ENCODE assay signal across 21 cellular contexts in the genomic region with DNA sequence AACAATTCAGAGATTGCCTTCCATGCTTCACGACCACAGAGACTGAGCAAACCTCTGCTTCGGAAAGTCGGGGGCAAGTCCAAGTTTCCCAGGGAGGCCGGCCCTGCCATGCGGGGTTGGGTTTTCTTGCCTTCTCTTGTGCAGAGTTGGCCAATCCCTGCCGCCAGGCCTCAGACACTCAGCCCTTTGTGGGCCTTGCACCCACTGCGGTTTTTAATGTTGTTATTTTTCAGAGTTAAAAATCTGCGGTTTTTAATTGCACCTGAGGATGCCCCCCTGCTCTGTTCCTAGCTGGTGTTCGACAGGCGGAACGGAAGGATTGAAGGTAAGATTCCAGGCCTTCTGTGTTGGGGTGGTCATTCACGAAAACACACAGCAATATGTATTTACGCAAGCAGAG.
DNase-seq lines count a peak whose midpoint lies in the region; ATAC-seq and TF ChIP-seq lines count a peak whose summit lies in the region.
"Had no signal": no experiment of that assay in that cellular context is flagged by ENCODE, and none has a peak within 500 bp of the region (broad histone marks: within the 10 kb centered on the region; RNA-seq: fewer than 3 reads in every experiment).

No MANE protein-coding gene starts in this region.

- H3K79me2 ChIP-seq in neural progenitor cell (ENCODE audit: low read depth), result no peaks in the 10 kb centered on the region

- no peaks in the 10 kb centered on the region for H3K36me3 Mint-ChIP-seq in neural progenitor cell
- H3K36me3 Mint-ChIP-seq: CD14-positive monocyte had no signal

- TF ChIP-seq POLR2A in gastroesophageal sphincter (IDR thresholded peaks at IDR 0.05), result no peak

- H3K9me3 ChIP-seq in BLaER1 (no peaks in the 10 kb centered on the region), neural progenitor cell (ENCODE audit: low read depth) (no peaks in the 10 kb centered on the region), gastroesophageal sphincter (no peaks in the 10 kb centered on the region)
- H3K9me3 ChIP-seq: Peyer's patch, SJSA1 had no signal

- H3K4me2 ChIP-seq in BLaER1, result peak overlapping the region; percentile 21; the same call in 1 of the 2 replicates
- no peak overlapping the region for H3K4me2 ChIP-seq in neural progenitor cell

- H3K27me3 ChIP-seq in BLaER1, result no peaks in the 10 kb centered on the region
- no peaks in the 10 kb centered on the region for H3K27me3 ChIP-seq in H7 (ENCODE audit: control insufficient read depth, insufficient read depth, low read length)
- no peaks in the 10 kb centered on the region for H3K27me3 ChIP-seq in neural progenitor cell
- H3K27me3 ChIP-seq in gastroesophageal sphincter, result no peaks in the 10 kb centered on the region
- H3K27me3 ChIP-seq: Peyer's patch, SJSA1 had no signal

- H3K4me1 Mint-ChIP-seq in neural progenitor cell, result peaks cover 22% of the 10 kb centered on the region

- peak; percentile 61 for DNase-seq in H7
- DNase-seq in NCI-H2107 treated with DMSO at 0.1 percent for 48 hours (lab: John Stamatoyannopoulos, UW; ENCODE audit: unreplicated experiment), result peak; percentile 87
- no peak for DNase-seq in neural progenitor cell (ENCODE audit: low spot score)
- DNase-seq in NK-92 (lab: John Stamatoyannopoulos, UW; ENCODE audit: unreplicated experiment), result no peak
- DNase-seq in GM10248 (ENCODE audit: extremely low spot score), result no peak
- DNase-seq in cerebellum (ENCODE audit: low spot score), result no peak
- DNase-seq: AML-193, EL, GF-D8, IMR-90, Karpas-422, NCI-H1436 treated with DMSO at 0.1 percent for 48 hours, NCI-H2029 treated with DMSO at 0.1 percent for 48 hours, NCI-H2171 treated with DMSO at 0.1 percent for 48 hours, NCI-H524 treated with DMSO at 0.1 percent for 48 hours, NCI-H82, Peyer's patch had no signal

- peaks cover 9% of the 10 kb centered on the region for H3K27me3 Mint-ChIP-seq in neural progenitor cell (ENCODE audit: insufficient read depth, low read depth)

- no peak overlapping the region for H2AFZ ChIP-seq in neural progenitor cell (replicated peaks)

- peak overlapping the region; percentile 80 for H3K27ac Mint-ChIP-seq in neural progenitor cell
- H3K27ac Mint-ChIP-seq: CD14-positive monocyte had no signal

- no peak for TF ChIP-seq EP300 in gastroesophageal sphincter (IDR thresholded peaks at IDR 0.05)

- H3K9ac ChIP-seq in BLaER1 (no peak overlapping the region), neural progenitor cell (no peak overlapping the region)

- H3K36me3 ChIP-seq in BLaER1 (no peaks in the 10 kb centered on the region), H7 (replicated peaks; ENCODE audit: control insufficient read depth, insufficient read depth, low read length) (no peaks in the 10 kb centered on the region), neural progenitor cell (no peaks in the 10 kb centered on the region), gastroesophageal sphincter (no peaks in the 10 kb centered on the region)
- H3K36me3 ChIP-seq: Peyer's patch, SJSA1 had no signal

- ATAC-seq in gastroesophageal sphincter, result no peak

- H3K27ac ChIP-seq in BLaER1 (0 out of 2 replicates have a peak overlapping the region, but pooled peaks have one; percentile 7), neural progenitor cell (no peak overlapping the region), gastroesophageal sphincter (no peak overlapping the region)
- H3K27ac ChIP-seq: Peyer's patch, SJSA1 had no signal

- H3F3A ChIP-seq in neural progenitor cell (ENCODE audit: low read depth), result no peaks in the 10 kb centered on the region

- CTCF ChIA-PET in GM10248 (lab: Yijun Ruan, JAX), result no interaction called here

- H3K4me1 ChIP-seq in BLaER1, result peaks cover 49% of the 10 kb centered on the region
- H3K4me1 ChIP-seq in neural progenitor cell, result no peaks in the 10 kb centered on the region
- H3K4me1 ChIP-seq in gastroesophageal sphincter, result peaks cover 0 to 7% (median 0%) of the 10 kb centered on the region in 3 donors
- H3K4me1 ChIP-seq: SJSA1 had no signal

- POLR2A ChIA-PET in GM10248 (lab: Yijun Ruan, JAX), result no interaction called here

- WGBS in gastroesophageal sphincter (ENCODE audit: low coverage in 1 of 2), 2 donors, result 75 to 87% methylated on average over 4 to 13 of the region's 13 CpGs

- no peaks in the 10 kb centered on the region for H4K20me1 ChIP-seq in BLaER1
- no peaks in the 10 kb centered on the region for H4K20me1 ChIP-seq in neural progenitor cell (ENCODE audit: low read depth)

- peaks cover 4% of the 10 kb centered on the region for H3K9me3 Mint-ChIP-seq in neural progenitor cell

- no peak for TF ChIP-seq CTCF in neural progenitor cell (IDR thresholded peaks at IDR 0.05)
- no peak for TF ChIP-seq CTCF in gastroesophageal sphincter (IDR thresholded peaks at IDR 0.05)
- TF ChIP-seq CTCF in GM10248 (IDR thresholded peaks at IDR 0.05; ENCODE audit: control extremely low read depth, extremely low read depth, low read depth, missing control alignments), result no peak

- H3K4me3 ChIP-seq in BLaER1, result no peak overlapping the region
- H3K4me3 ChIP-seq in H7 (ENCODE audit: insufficient read depth, low read depth, low read length), result no peak overlapping the region
- H3K4me3 ChIP-seq in neural progenitor cell, result no peak overlapping the region
- H3K4me3 ChIP-seq in gastroesophageal sphincter, result no peak overlapping the region
- H3K4me3 ChIP-seq: Peyer's patch, SJSA1 had no signal

- no peak overlapping the region for H3K4me3 Mint-ChIP-seq in neural progenitor cell

Comparison
In these comparisons a context has a peak if more than half of its experiments do, and no peak if none do; other contexts are left out.
1. DNase-seq: peak in H7 (single experiment) and NCI-H2107 treated with DMSO at 0.1 percent for 48 hours (single experiment); none in neural progenitor cell (single experiment), NK-92 (single experiment), GM10248 (single experiment) and cerebellum (single experiment).